8 cellular contexts compared by ENCODE assay signal in the genomic region with DNA sequence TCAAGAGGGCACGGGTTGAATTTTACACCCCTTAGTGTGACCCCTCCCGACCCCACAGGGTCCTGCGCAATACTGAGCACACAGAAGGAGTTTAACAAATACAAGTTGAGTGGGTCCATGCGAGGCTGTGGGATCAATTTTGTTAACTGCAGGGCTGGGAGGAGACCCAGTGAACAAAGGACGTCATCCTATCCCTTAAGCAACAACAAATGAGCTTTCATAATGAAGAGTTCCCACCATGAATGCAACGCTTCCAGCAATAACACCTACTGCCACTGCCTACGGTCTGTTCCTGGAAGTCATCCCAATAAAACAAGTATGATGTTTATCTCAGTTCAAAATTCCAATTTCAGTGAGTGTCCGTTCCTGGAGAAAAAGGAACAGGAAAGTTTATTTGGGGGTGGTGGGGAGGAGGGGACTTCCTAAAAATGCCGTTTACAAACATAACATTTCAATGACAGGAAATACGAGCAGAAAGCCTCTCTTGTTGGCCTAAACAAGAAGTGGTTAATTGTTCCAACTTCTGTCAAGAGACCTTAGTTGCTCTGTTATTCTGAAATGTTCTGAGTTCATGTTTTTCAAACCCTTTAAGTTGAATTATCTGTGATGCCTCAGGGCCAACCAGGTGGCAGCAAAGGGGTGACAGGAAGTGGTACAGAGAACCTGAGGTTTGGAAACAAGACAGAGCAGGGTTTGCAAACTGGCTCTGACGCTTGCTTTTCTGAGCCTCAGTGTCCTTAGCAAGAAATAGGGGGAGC.
DNase-seq lines count a peak whose midpoint lies in the region; ATAC-seq and TF ChIP-seq lines count a peak whose summit lies in the region.

No MANE protein-coding gene starts in this region.

- H3K9me3 ChIP-seq in breast epithelium (no peaks in the 10 kb centered on the region), spleen (peaks cover 0 to 6% (median 0%) of the 10 kb centered on the region in 8 donors), HAP-1 (no peaks in the 10 kb centered on the region)

- H3K36me3 ChIP-seq in breast epithelium (no peaks in the 10 kb centered on the region), spleen (no peaks in the 10 kb centered on the region), HAP-1 (replicated peaks) (no peaks in the 10 kb centered on the region)

- no peak for TF ChIP-seq POLR2A in breast epithelium (IDR thresholded peaks at IDR 0.05)
- TF ChIP-seq POLR2A in spleen (IDR thresholded peaks at IDR 0.05) = no peak

- intact Hi-C loops in breast epithelium (cut with DNase I; ENCODE audit: low total_unique reads) = no loop called here
- intact Hi-C loops in spleen (cut with DNase I; ENCODE audit: low total_unique reads) = no loop called here

- peak overlapping the region in 1 of 3 donors; percentile 2 for H3K4me3 ChIP-seq in breast epithelium
- H3K4me3 ChIP-seq in spleen = no peak overlapping the region
- H3K4me3 ChIP-seq in HAP-1 = no peak overlapping the region

- H3K27me3 ChIP-seq in breast epithelium = no peaks in the 10 kb centered on the region
- H3K27me3 ChIP-seq in spleen (replicated peaks in 1 of 7) = no peaks in the 10 kb centered on the region
- no peaks in the 10 kb centered on the region for H3K27me3 ChIP-seq in HAP-1 (ENCODE audit: low read depth)

- WGBS in spleen, 5 donors = 48 to 59% (median 54%) methylated on average over 11 of the region's 11 CpGs

- peaks cover 0 to 7% of the 10 kb centered on the region in 2 donors for H3K4me1 ChIP-seq in breast epithelium
- peaks cover 0 to 11% (median 8%) of the 10 kb centered on the region in 6 donors for H3K4me1 ChIP-seq in spleen
- peaks cover 10% of the 10 kb centered on the region for H3K4me1 ChIP-seq in HAP-1

- in situ Hi-C loops in HAP-1 (cut with MboI; ENCODE audit: low sequenced_read_pairs) = no loop called here

- H3K27ac ChIP-seq in breast epithelium (peak overlapping the region; percentile 59 to 78), spleen (peak overlapping the region in 5 of 8 donors; percentile 7 to 70 (median 46))

- peak in 4 of 5 donors; percentile 20 to 78 (median 34) for DNase-seq in T-helper 1 cell
- DNase-seq in breast epithelium (ENCODE audit: low spot score in 2 of 2) = no peak
- DNase-seq in spleen = no peak
- DNase-seq in HAP-1 (ENCODE audit: low spot score in 2 of 2) = no peak
- no peak for DNase-seq in NCI-H69 (lab: John Stamatoyannopoulos, UW)
- DNase-seq in GM19240 (ENCODE audit: insufficient read length, low spot score) = no peak

- peak; percentile 64 for ATAC-seq in GM19438 (IDR thresholded peaks at IDR 0.05; ENCODE audit: low read depth, unreplicated experiment)
- no peak for ATAC-seq in GM19452 (IDR thresholded peaks at IDR 0.05; ENCODE audit: unreplicated experiment)

- TF ChIP-seq CTCF in breast epithelium (IDR thresholded peaks at IDR 0.05) = no peak
- TF ChIP-seq CTCF in spleen (IDR thresholded peaks at IDR 0.05 in 8 of 11, conservative IDR thresholded peaks at IDR 0.05 in 3 of 11) = no peak

Comparison
In these comparisons a context has a peak if more than half of its experiments do, and no peak if none do; other contexts are left out.
1. DNase-seq: peak in T-helper 1 cell (4 of 5); none in breast epithelium (0 of 2), spleen (single experiment), HAP-1 (0 of 2), NCI-H69 (single experiment) and GM19240 (single experiment).